ENCODE assay signal across 1 cellular context in the genomic region with DNA sequence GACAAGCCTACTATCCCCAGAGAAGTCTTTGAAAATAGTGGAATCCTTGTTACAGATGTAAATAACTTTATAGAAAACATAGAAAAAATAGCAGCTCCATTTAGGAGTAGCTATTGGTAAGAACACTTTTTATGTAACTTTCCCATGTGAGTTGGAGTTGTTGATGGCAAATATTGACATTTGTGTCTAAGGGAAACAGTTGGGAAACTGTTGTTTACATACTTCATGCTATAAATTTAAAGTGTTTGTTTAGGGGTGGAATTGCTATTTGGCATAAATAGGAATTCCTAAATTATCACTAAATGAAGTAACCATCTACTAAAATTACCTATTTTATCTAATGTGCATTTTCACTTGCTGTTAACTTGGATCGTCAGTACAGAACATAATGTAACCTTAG.
TF ChIP-seq lines count a peak whose summit lies in the region.

No MANE protein-coding gene starts in this region.

TF ChIP-seq in HepG2, 621 proteins besides CTCF, POLR2A, EP300 and RAD21 (continued from another document):
- TF ChIP-seq, protein P1, sequence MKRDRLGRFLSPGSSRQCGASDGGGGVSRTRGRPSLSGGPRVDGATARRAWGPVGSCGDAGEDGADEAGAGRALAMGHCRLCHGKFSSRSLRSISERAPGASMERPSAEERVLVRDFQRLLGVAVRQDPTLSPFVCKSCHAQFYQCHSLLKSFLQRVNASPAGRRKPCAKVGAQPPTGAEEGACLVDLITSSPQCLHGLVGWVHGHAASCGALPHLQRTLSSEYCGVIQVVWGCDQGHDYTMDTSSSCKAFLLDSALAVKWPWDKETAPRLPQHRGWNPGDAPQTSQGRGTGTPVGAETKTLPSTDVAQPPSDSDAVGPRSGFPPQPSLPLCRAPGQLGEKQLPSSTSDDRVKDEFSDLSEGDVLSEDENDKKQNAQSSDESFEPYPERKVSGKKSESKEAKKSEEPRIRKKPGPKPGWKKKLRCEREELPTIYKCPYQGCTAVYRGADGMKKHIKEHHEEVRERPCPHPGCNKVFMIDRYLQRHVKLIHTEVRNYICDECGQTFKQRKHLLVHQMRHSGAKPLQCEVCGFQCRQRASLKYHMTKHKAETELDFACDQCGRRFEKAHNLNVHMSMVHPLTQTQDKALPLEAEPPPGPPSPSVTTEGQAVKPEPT (CRISPR knock-in tag; IDR thresholded peaks at IDR 0.05; ENCODE audit: low read depth), result no peak
- TF ChIP-seq SOX13 (IDR thresholded peaks at IDR 0.05) (no peak), SOX13 (CRISPR knock-in tag; conservative IDR thresholded peaks at IDR 0.05 in 1 of 2, IDR thresholded peaks at IDR 0.05 in 1 of 2) (peak in 1 of 2 experiments; percentile 16; a peak in 1 of 4 replicates), CEBPG (CRISPR knock-in tag; IDR thresholded peaks at IDR 0.05) (0 out of 2 replicates have a peak, but pooled peaks have one; percentile 42), RNF2 (conservative IDR thresholded peaks at IDR 0.05; ENCODE audit: low read depth) (no peak), FOXP1 (IDR thresholded peaks at IDR 0.05) (peak; percentile 90), FOXP1 (CRISPR knock-in tag; IDR thresholded peaks at IDR 0.05) (peak; percentile 93), FOXK1 (CRISPR knock-in tag; IDR thresholded peaks at IDR 0.05; ENCODE audit: borderline replicate concordance, low read depth) (peak; percentile 67; the same call in 1 of the 2 replicates), ZNF746 (CRISPR knock-in tag; IDR thresholded peaks at IDR 0.05) (no peak), NFIC (IDR thresholded peaks at IDR 0.05; ENCODE audit: low read length) (peak; percentile 28; the same call in 1 of the 2 replicates), SMAD1 (CRISPR knock-in tag; IDR thresholded peaks at IDR 0.05; ENCODE audit: borderline replicate concordance, low read depth) (no peak), FOXA1 (IDR thresholded peaks at IDR 0.05) (peak; percentile 93), FOXA1 (CRISPR knock-in tag; IDR thresholded peaks at IDR 0.05) (peak; percentile 73)
- TF ChIP-seq, protein P2, sequence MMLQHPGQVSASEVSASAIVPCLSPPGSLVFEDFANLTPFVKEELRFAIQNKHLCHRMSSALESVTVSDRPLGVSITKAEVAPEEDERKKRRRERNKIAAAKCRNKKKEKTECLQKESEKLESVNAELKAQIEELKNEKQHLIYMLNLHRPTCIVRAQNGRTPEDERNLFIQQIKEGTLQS (CRISPR knock-in tag; IDR thresholded peaks at IDR 0.05), result no peak
- TF ChIP-seq, protein P3, sequence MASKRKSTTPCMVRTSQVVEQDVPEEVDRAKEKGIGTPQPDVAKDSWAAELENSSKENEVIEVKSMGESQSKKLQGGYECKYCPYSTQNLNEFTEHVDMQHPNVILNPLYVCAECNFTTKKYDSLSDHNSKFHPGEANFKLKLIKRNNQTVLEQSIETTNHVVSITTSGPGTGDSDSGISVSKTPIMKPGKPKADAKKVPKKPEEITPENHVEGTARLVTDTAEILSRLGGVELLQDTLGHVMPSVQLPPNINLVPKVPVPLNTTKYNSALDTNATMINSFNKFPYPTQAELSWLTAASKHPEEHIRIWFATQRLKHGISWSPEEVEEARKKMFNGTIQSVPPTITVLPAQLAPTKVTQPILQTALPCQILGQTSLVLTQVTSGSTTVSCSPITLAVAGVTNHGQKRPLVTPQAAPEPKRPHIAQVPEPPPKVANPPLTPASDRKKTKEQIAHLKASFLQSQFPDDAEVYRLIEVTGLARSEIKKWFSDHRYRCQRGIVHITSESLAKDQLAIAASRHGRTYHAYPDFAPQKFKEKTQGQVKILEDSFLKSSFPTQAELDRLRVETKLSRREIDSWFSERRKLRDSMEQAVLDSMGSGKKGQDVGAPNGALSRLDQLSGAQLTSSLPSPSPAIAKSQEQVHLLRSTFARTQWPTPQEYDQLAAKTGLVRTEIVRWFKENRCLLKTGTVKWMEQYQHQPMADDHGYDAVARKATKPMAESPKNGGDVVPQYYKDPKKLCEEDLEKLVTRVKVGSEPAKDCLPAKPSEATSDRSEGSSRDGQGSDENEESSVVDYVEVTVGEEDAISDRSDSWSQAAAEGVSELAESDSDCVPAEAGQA (IDR thresholded peaks at IDR 0.05; ENCODE audit: low read depth), result no peak
- TF ChIP-seq, protein P3 (CRISPR knock-in tag; IDR thresholded peaks at IDR 0.05; ENCODE audit: borderline replicate concordance), result no peak
- TF ChIP-seq, protein P4, sequence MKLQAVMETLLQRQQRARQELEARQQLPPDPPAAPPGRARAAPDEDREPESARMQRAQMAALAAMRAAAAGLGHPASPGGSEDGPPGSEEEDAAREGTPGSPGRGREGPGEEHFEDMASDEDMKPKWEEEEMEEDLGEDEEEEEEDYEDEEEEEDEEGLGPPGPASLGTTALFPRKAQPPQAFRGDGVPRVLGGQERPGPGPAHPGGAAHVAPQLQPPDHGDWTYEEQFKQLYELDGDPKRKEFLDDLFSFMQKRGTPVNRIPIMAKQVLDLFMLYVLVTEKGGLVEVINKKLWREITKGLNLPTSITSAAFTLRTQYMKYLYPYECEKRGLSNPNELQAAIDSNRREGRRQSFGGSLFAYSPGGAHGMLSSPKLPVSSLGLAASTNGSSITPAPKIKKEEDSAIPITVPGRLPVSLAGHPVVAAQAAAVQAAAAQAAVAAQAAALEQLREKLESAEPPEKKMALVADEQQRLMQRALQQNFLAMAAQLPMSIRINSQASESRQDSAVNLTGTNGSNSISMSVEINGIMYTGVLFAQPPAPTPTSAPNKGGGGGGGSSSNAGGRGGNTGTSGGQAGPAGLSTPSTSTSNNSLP (IDR thresholded peaks at IDR 0.05; ENCODE audit: low read depth, low read length), result peak; percentile 49; the same call in 1 of the 2 replicates
